In the genomic region with DNA sequence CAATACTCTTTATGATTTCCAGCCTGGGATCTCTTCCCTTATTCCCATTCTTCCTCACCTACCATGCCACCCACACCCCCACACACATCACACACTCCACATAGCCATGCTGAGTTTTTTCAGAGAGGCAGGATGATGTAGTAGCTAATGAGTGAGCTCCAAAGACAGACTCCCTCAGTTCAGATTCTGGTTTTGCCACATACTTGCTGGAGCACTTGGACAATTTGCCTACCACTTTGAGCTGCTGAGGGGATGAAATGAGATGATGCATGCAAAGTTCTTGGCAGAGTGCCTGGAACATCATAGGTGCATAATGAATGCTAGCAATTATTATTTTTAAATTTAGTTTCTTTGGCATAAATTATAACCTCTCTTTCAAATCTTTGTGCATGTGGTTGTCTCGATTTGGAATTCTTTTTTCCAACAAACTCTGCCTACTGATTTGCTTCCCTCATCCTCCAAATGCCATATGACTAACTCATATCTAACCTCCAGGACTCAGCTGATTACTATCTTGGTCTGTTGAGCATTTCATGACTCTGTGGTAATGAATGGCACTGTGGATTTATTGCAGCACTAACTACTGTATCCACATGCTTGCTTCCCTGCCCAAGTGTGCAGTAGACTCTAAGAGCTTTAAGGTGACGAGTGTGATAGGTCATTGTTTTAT, we compare ENCODE assay signal across 11 cellular contexts.
DNase-seq lines count a peak whose midpoint lies in the region; ATAC-seq, FAIRE-seq and TF ChIP-seq lines count a peak whose summit lies in the region.
"Had no signal": no experiment of that assay in that cellular context is flagged by ENCODE, and none has a peak within 500 bp of the region (broad histone marks: within the 10 kb centered on the region; RNA-seq: fewer than 3 reads in every experiment).

No MANE protein-coding gene starts in this region.

- DNase-seq in AG04449 (ENCODE audit: low read depth, low spot score) (peak; percentile 81), HCT116 (ENCODE audit: low read depth, low spot score) (no peak), RCC 7860 (ENCODE audit: low spot score) (peak; percentile 92), fibroblast of the aortic adventitia (ENCODE audit: low read depth) (peak; percentile 54), NCI-H1930 (lab: John Stamatoyannopoulos, UW) (no peak), lower lobe of right lung (no peak), KG1 (lab: John Stamatoyannopoulos, UW) (no peak)
- DNase-seq: activated effector memory CD4-positive, alpha-beta T cell treated with Interleukin-2 at 50 U/mL for 16 hours; small intestine had no signal

- no peaks in the 10 kb centered on the region for H3K9me2 ChIP-seq in HCT116 (ENCODE audit: insufficient read depth)

- H3K4me2 ChIP-seq in HCT116 (ENCODE audit: low read length), result no peak overlapping the region; the same call in 1 of the 2 replicates

- H3K36me3 ChIP-seq in HCT116 (ENCODE audit: control insufficient read depth in 1 of 2, insufficient read depth in 2 of 2, low read length in 2 of 2) (no peaks in the 10 kb centered on the region), lower lobe of right lung (no peaks in the 10 kb centered on the region)

- no peak overlapping the region for H2AFZ ChIP-seq in HCT116 (ENCODE audit: low read depth, low read length, poor library complexity, severe bottlenecking)

- ATAC-seq in HCT116, result peak; percentile 36
- no peak for ATAC-seq in GM18873 (IDR thresholded peaks at IDR 0.05; ENCODE audit: low FRiP score, unreplicated experiment)
- no peak for ATAC-seq in lower lobe of right lung

- RAD21 ChIA-PET in HCT116 (lab: Charles Lee; ENCODE audit: low non-redundant PET in 1 of 2, low total read pairs in 2 of 2, uncharacterized antibody in 2 of 2, unreplicated experiment in 2 of 2), result no interaction called here

- H3K4me3 ChIP-seq in AG04449 (ENCODE audit: low read depth, low read length), result no peak overlapping the region
- no peak overlapping the region for H3K4me3 ChIP-seq in HCT116 (replicated peaks in 1 of 2; ENCODE audit: low read depth in 1 of 2, low read length in 2 of 2)
- H3K4me3 ChIP-seq in fibroblast of the aortic adventitia (ENCODE audit: low read depth, low read length), result no peak overlapping the region
- H3K4me3 ChIP-seq in lower lobe of right lung, result no peak overlapping the region

- TF ChIP-seq POLR2A in HCT116 (IDR thresholded peaks at IDR 0.05; ENCODE audit: borderline replicate concordance, extremely low read depth, insufficient read depth, insufficient read length), result no peak

- intact Hi-C loops in HCT116 (cut with micrococcal nuclease) (no loop called here), lower lobe of right lung (cut with DNase I) (no loop called here)

- no peak overlapping the region for H3K9ac ChIP-seq in HCT116 (ENCODE audit: low read length)

- no peak overlapping the region for H3K27ac ChIP-seq in HCT116 (ENCODE audit: low read depth, low read length)
- H3K27ac ChIP-seq in lower lobe of right lung, result no peak overlapping the region

- CTCF ChIA-PET in AG04449 (lab: Yijun Ruan, JAX) (interaction anchor here (0.8 to 2.3 kb wide), 11 partner anchors 12 to 412 kb away, joined by 3 to 8 read pairs (median 4); partner anchors contain the start of gene TACR1), HCT116 (lab: Charles Lee) (interaction anchor here (0.8 to 1.7 kb wide), 2 partner anchors 8 to 141 kb away, joined by 3 to 6 read pairs; no protein-coding TSS in a partner anchor)

- H3K79me2 ChIP-seq in HCT116 (ENCODE audit: insufficient read depth, low read length), result no peaks in the 10 kb centered on the region

- FAIRE-seq in RCC 7860 (lab: Jason Lieb, UNC), result peak; percentile 96
- FAIRE-seq: endometrium, small intestine had no signal

- H3K27me3 ChIP-seq in HCT116 (ENCODE audit: insufficient read depth, low read length) (peaks cover 28% of the 10 kb centered on the region), lower lobe of right lung (ENCODE audit: low read depth) (no peaks in the 10 kb centered on the region)

- H3K9me3 ChIP-seq in HCT116 (ENCODE audit: control insufficient read depth in 1 of 2, insufficient read depth in 1 of 2, low read depth in 1 of 2, low read length in 2 of 2), result no peaks in the 10 kb centered on the region
- H3K9me3 ChIP-seq in lower lobe of right lung, result no peaks in the 10 kb centered on the region

- H3K4me1 ChIP-seq in HCT116 (ENCODE audit: control insufficient read depth in 1 of 2, insufficient read depth in 2 of 2, low read length in 2 of 2) (peaks cover 2 to 16% of the 10 kb centered on the region in 2 experiments; a peak in 2 of 4 replicates), lower lobe of right lung (no peaks in the 10 kb centered on the region)

- TF ChIP-seq CTCF in AG04449 (IDR thresholded peaks at IDR 0.05; ENCODE audit: insufficient read depth, low read length, missing control alignments), result no peak
- TF ChIP-seq CTCF in HCT116 (IDR thresholded peaks at IDR 0.05 in 2 of 3, conservative IDR thresholded peaks at IDR 0.05 in 1 of 3; ENCODE audit: borderline replicate concordance in 1 of 3, insufficient read depth in 1 of 3, low read depth in 2 of 3, low read length in 2 of 3), result no peak
- TF ChIP-seq CTCF in fibroblast of the aortic adventitia (IDR thresholded peaks at IDR 0.05; ENCODE audit: insufficient read depth, low read length), result no peak
- no peak for TF ChIP-seq CTCF in lower lobe of right lung (IDR thresholded peaks at IDR 0.05)

- no peaks in the 10 kb centered on the region for H4K20me1 ChIP-seq in HCT116 (ENCODE audit: insufficient read depth)

- no peak for TF ChIP-seq RAD21 in HCT116 (IDR thresholded peaks at IDR 0.05; ENCODE audit: low read depth)

- POLR2A ChIA-PET in AG04449 (lab: Yijun Ruan, JAX) (interaction anchor here (0.9 to 1.2 kb wide), 3 partner anchors 13 to 102 kb away, joined by 3 to 4 read pairs (median 3); no protein-coding TSS in a partner anchor), HCT116 (lab: Charles Lee) (no interaction called here)

- BruUV-seq in HCT116 (replicated peaks; lab: Mats Ljungman, UMichigan), result no TSS peak

TF ChIP-seq in HCT116, 20 proteins besides CTCF, POLR2A, EP300 and RAD21:
- TF ChIP-seq, protein P1, sequence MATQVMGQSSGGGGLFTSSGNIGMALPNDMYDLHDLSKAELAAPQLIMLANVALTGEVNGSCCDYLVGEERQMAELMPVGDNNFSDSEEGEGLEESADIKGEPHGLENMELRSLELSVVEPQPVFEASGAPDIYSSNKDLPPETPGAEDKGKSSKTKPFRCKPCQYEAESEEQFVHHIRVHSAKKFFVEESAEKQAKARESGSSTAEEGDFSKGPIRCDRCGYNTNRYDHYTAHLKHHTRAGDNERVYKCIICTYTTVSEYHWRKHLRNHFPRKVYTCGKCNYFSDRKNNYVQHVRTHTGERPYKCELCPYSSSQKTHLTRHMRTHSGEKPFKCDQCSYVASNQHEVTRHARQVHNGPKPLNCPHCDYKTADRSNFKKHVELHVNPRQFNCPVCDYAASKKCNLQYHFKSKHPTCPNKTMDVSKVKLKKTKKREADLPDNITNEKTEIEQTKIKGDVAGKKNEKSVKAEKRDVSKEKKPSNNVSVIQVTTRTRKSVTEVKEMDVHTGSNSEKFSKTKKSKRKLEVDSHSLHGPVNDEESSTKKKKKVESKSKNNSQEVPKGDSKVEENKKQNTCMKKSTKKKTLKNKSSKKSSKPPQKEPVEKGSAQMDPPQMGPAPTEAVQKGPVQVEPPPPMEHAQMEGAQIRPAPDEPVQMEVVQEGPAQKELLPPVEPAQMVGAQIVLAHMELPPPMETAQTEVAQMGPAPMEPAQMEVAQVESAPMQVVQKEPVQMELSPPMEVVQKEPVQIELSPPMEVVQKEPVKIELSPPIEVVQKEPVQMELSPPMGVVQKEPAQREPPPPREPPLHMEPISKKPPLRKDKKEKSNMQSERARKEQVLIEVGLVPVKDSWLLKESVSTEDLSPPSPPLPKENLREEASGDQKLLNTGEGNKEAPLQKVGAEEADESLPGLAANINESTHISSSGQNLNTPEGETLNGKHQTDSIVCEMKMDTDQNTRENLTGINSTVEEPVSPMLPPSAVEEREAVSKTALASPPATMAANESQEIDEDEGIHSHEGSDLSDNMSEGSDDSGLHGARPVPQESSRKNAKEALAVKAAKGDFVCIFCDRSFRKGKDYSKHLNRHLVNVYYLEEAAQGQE (IDR thresholded peaks at IDR 0.05; ENCODE audit: low read depth), result no peak
- TF ChIP-seq JUND (IDR thresholded peaks at IDR 0.05) (no peak), ZNF274 (IDR thresholded peaks at IDR 0.05; ENCODE audit: low read depth, low read length) (no peak), SP1 (IDR thresholded peaks at IDR 0.05; ENCODE audit: low read depth) (no peak), SIN3A (IDR thresholded peaks at IDR 0.05; ENCODE audit: low read depth) (no peak), CEBPB (IDR thresholded peaks at IDR 0.05; ENCODE audit: low read depth) (no peak), CBX3 (IDR thresholded peaks at IDR 0.05; ENCODE audit: low read depth) (no peak), EZH2phosphoT487 (IDR thresholded peaks at IDR 0.05; ENCODE audit: borderline replicate concordance) (no peak), FOSL1 (IDR thresholded peaks at IDR 0.05; ENCODE audit: low read depth) (no peak), MAX (IDR thresholded peaks at IDR 0.05) (no peak), ZFX (IDR thresholded peaks at IDR 0.05) (no peak), ATF3 (IDR thresholded peaks at IDR 0.05) (no peak)
- TF ChIP-seq, protein P2, sequence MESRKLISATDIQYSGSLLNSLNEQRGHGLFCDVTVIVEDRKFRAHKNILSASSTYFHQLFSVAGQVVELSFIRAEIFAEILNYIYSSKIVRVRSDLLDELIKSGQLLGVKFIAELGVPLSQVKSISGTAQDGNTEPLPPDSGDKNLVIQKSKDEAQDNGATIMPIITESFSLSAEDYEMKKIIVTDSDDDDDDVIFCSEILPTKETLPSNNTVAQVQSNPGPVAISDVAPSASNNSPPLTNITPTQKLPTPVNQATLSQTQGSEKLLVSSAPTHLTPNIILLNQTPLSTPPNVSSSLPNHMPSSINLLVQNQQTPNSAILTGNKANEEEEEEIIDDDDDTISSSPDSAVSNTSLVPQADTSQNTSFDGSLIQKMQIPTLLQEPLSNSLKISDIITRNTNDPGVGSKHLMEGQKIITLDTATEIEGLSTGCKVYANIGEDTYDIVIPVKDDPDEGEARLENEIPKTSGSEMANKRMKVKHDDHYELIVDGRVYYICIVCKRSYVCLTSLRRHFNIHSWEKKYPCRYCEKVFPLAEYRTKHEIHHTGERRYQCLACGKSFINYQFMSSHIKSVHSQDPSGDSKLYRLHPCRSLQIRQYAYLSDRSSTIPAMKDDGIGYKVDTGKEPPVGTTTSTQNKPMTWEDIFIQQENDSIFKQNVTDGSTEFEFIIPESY (IDR thresholded peaks at IDR 0.05; ENCODE audit: extremely low read depth, insufficient replicate concordance, low read length), result no peak
TF ChIP-seq in HCT116: peak in this region for 0.

Comparison
In these comparisons a context has a peak if more than half of its experiments do, and no peak if none do; other contexts are left out.
1. DNase-seq: peak in AG04449 (single experiment), RCC 7860 (single experiment) and fibroblast of the aortic adventitia (single experiment); none in HCT116 (single experiment), NCI-H1930 (0 of 2), lower lobe of right lung (single experiment) and KG1 (single experiment).